In genomic region chr7:18305866-18306265, GRCh38 we compare ENCODE assay signal across 16 cellular contexts.
DNase-seq lines count a peak whose midpoint lies in the region; ATAC-seq lines count a peak whose summit lies in the region.
"Had no signal": no experiment of that assay in that cellular context is flagged by ENCODE, and none has a peak within 500 bp of the region (broad histone marks: within the 10 kb centered on the region; RNA-seq: fewer than 3 reads in every experiment).

No MANE protein-coding gene starts in this region.

- H3K27me3 Mint-ChIP-seq in dendritic cell treated with granulocyte-macrophage colony-stimulating factor and Interleukin-4, amounts not matched to agents 40 ng/mL and 50 ng/mL, for 4 days, result no peaks in the 10 kb centered on the region
- H3K27me3 Mint-ChIP-seq in naive B cell, result no peaks in the 10 kb centered on the region

- H3K36me3 Mint-ChIP-seq in dendritic cell treated with granulocyte-macrophage colony-stimulating factor and Interleukin-4, amounts not matched to agents 40 ng/mL and 50 ng/mL, for 4 days (ENCODE audit: low read depth), result peaks cover 16% of the 10 kb centered on the region
- H3K36me3 Mint-ChIP-seq in naive B cell, result peaks cover 0 to 4% of the 10 kb centered on the region in 2 donors
- H3K36me3 Mint-ChIP-seq: CD4-positive, alpha-beta memory T cell had no signal

- DNase-seq in NCI-H226 (peak; percentile 77), astrocyte of the hippocampus (ENCODE audit: low read depth, low spot score) (peak; percentile 73), naive B cell (no peak), NCI-H187 (lab: John Stamatoyannopoulos, UW) (no peak), SIG-M5 (lab: John Stamatoyannopoulos, UW) (no peak), A172 (ENCODE audit: low spot score) (no peak)
- no peak for DNase-seq in activated CD4-positive, CD25-positive, alpha-beta regulatory T cell treated with anti-CD3 and anti-CD28 coated beads, Interleukin-2, amount 50 U/mL, for 72 hours
- DNase-seq: AML-193; CD4-positive, alpha-beta memory T cell; DMS153; DMS79; GF-D8; H9 had no signal

- H3K4me1 Mint-ChIP-seq in dendritic cell treated with granulocyte-macrophage colony-stimulating factor and Interleukin-4, amounts not matched to agents 40 ng/mL and 50 ng/mL, for 4 days (ENCODE audit: low read depth), result peaks cover 39% of the 10 kb centered on the region
- H3K4me1 Mint-ChIP-seq in naive B cell, result peaks cover 37 to 70% (median 57%) of the 10 kb centered on the region in 3 donors
- H3K4me1 Mint-ChIP-seq: CD4-positive, alpha-beta memory T cell; H9 had no signal

- H3K27ac Mint-ChIP-seq in dendritic cell treated with granulocyte-macrophage colony-stimulating factor and Interleukin-4, amounts not matched to agents 40 ng/mL and 50 ng/mL, for 4 days, result peak overlapping the region; percentile 25
- H3K27ac Mint-ChIP-seq in naive B cell, result peak overlapping the region in 5 of 6 donors; percentile 3 to 77 (median 16)
- H3K27ac Mint-ChIP-seq: CD4-positive, alpha-beta memory T cell; H9 had no signal

- no peak overlapping the region for H3K4me3 Mint-ChIP-seq in dendritic cell treated with granulocyte-macrophage colony-stimulating factor and Interleukin-4, amounts not matched to agents 40 ng/mL and 50 ng/mL, for 4 days
- no peak overlapping the region for H3K4me3 Mint-ChIP-seq in naive B cell
- H3K4me3 Mint-ChIP-seq: CD14-positive monocyte; CD4-positive, alpha-beta memory T cell; H9 had no signal

- intact Hi-C loops in dendritic cell treated with granulocyte-macrophage colony-stimulating factor and Interleukin-4, amounts not matched to agents 40 ng/mL and 50 ng/mL, for 4 days (cut with micrococcal nuclease), result no loop called here

- H3K9me3 Mint-ChIP-seq in dendritic cell treated with granulocyte-macrophage colony-stimulating factor and Interleukin-4, amounts not matched to agents 40 ng/mL and 50 ng/mL, for 4 days, result peaks cover 30% of the 10 kb centered on the region
- H3K9me3 Mint-ChIP-seq in naive B cell, result peaks cover 0 to 4% (median 0%) of the 10 kb centered on the region in 7 donors
- H3K9me3 Mint-ChIP-seq: CD4-positive, alpha-beta memory T cell; H9 had no signal

- no peak for ATAC-seq in naive B cell (ENCODE audit: low read depth in 2 of 2)
- ATAC-seq: A549 had no signal

Comparison
In these comparisons a context has a peak if more than half of its experiments do, and no peak if none do; other contexts are left out.
1. DNase-seq: peak in NCI-H226 (single experiment) and astrocyte of the hippocampus (single experiment); none in naive B cell (single experiment), NCI-H187 (0 of 2), SIG-M5 (single experiment), activated CD4-positive, CD25-positive, alpha-beta regulatory T cell treated with anti-CD3 and anti-CD28 coated beads, Interleukin-2, amount 50 U/mL, for 72 hours (single experiment) and A172 (single experiment).